In genomic region chr5:141597394-141597793, GRCh38 we compare ENCODE assay signal across 13 cellular contexts. TPM values are rescaled to one million over a fixed set of nuclear protein-coding genes. Genes with fewer than 3 reads are reported as not detected.
DNase-seq lines count a peak whose midpoint lies in the region; ATAC-seq, FAIRE-seq and TF ChIP-seq lines count a peak whose summit lies in the region.
"Had no signal": no experiment of that assay in that cellular context is flagged by ENCODE, and none has a peak within 500 bp of the region (broad histone marks: within the 10 kb centered on the region; RNA-seq: fewer than 3 reads in every experiment).

No MANE protein-coding gene starts in this region.

- no peak overlapping the region for H3K27ac ChIP-seq in CD4-positive, alpha-beta T cell (ENCODE audit: low read depth, low read length)
- H3K27ac ChIP-seq in keratinocyte (ENCODE audit: control insufficient read depth, insufficient read depth, low read length) (peak overlapping the region; percentile 50), caudate nucleus (ENCODE audit: low read depth, low read length) (no peak overlapping the region)
- H3K27ac ChIP-seq: uterus had no signal

- H3K4me3 Mint-ChIP-seq in CD4-positive, alpha-beta T cell = peak overlapping the region; percentile 1
- H3K4me3 Mint-ChIP-seq in T-helper 17 cell = peak overlapping the region; percentile 55
- no peak overlapping the region for H3K4me3 Mint-ChIP-seq in mesothelial cell of epicardium

- POLR2A ChIA-PET in CD4-positive, alpha-beta T cell (lab: Charles Lee) = interaction anchor here (1.0 to 3.5 kb wide), 6 partner anchors 8 to 39 kb away, joined by 4 to 25 read pairs (median 8); partner anchors contain the start of genes DIAPH1, HDAC3 and RELL2
- POLR2A ChIA-PET in HEK293T (lab: Yijun Ruan, JAX) = interaction anchor here (1.6 kb wide), 1 partner anchor 20 kb away, joined by 4 read pairs; no protein-coding TSS in a partner anchor

- H3K4me1 Mint-ChIP-seq in CD4-positive, alpha-beta T cell (ENCODE audit: low read depth) = peaks cover 78% of the 10 kb centered on the region
- H3K4me1 Mint-ChIP-seq in T-helper 17 cell (peaks cover 46% of the 10 kb centered on the region), mesothelial cell of epicardium (no peaks in the 10 kb centered on the region)

- H4K20me1 ChIP-seq in keratinocyte (ENCODE audit: control insufficient read depth, extremely low read depth, insufficient read depth, low read length) = no peaks in the 10 kb centered on the region

- peaks cover 5% of the 10 kb centered on the region for H3K9me3 ChIP-seq in CD4-positive, alpha-beta T cell (ENCODE audit: control insufficient read depth, low read length)
- no peaks in the 10 kb centered on the region for H3K9me3 ChIP-seq in T-helper 17 cell (ENCODE audit: control insufficient read depth, low read length, poor library complexity, severe bottlenecking)
- no peaks in the 10 kb centered on the region for H3K9me3 ChIP-seq in keratinocyte (ENCODE audit: control insufficient read depth, low read depth, low read length)
- H3K9me3 ChIP-seq: uterus had no signal

- peaks cover 86% of the 10 kb centered on the region for H3K79me2 ChIP-seq in keratinocyte (ENCODE audit: control insufficient read depth, insufficient read depth, low read length)

- TF ChIP-seq POLR2A in GM12892 (IDR thresholded peaks at IDR 0.05; ENCODE audit: low read depth, low read length) = no peak

- dilution Hi-C loops in keratinocyte (cut with MboI; ENCODE audit: extremely low pct_ligation_motif_present, low sequenced_read_pairs) = no loop called here

- no peak overlapping the region for H3K4me3 ChIP-seq in keratinocyte (ENCODE audit: control insufficient read depth in 2 of 3, extremely low read depth in 1 of 3, insufficient read depth in 2 of 3, low read depth in 1 of 3, low read length in 3 of 3)
- H3K4me3 ChIP-seq: GM23248, uterus had no signal

- H3K27ac Mint-ChIP-seq in CD4-positive, alpha-beta T cell = peak overlapping the region; percentile 91
- H3K27ac Mint-ChIP-seq in T-helper 17 cell (peak overlapping the region; percentile 96), mesothelial cell of epicardium (no peak overlapping the region)

- no peaks in the 10 kb centered on the region for H3K9me3 Mint-ChIP-seq in CD4-positive, alpha-beta T cell
- H3K9me3 Mint-ChIP-seq in mesothelial cell of epicardium = peaks cover 10% of the 10 kb centered on the region

- no peaks in the 10 kb centered on the region for H3K9me1 ChIP-seq in keratinocyte (ENCODE audit: control insufficient read depth, extremely low read depth, insufficient read depth, low read length)

- no peak for DNase-seq in CD4-positive, alpha-beta T cell
- DNase-seq in GM12892 (ENCODE audit: insufficient read length) (no peak), T-helper 17 cell (no peak), keratinocyte (ENCODE audit: low read depth, low spot score) (no peak), occipital lobe (lab: John Stamatoyannopoulos, UW) (no peak), HEK293T (ENCODE audit: extremely low spot score) (no peak), mesothelial cell of epicardium (ENCODE audit: low spot score in 2 of 2, unreplicated experiment in 2 of 2) (no peak), caudate nucleus (lab: John Stamatoyannopoulos, UW) (no peak)
- DNase-seq: amygdala, DMS79 treated with DMSO at 0.1 percent for 48 hours, GM23248, retina, uterus had no signal

- H3K4me2 ChIP-seq in keratinocyte (ENCODE audit: control insufficient read depth, extremely low read depth, insufficient read depth, low read depth, low read length) = no peak overlapping the region

- CTCF ChIA-PET in CD4-positive, alpha-beta T cell (lab: Charles Lee) = interaction anchor here (1.6 to 8.3 kb wide), 3 partner anchors 19 to 33 kb away, joined by 5 to 79 read pairs (median 11); partner anchors contain the start of gene DIAPH1
- CTCF ChIA-PET in HEK293T (lab: Yijun Ruan, JAX) = interaction anchor here (0.6 to 2.7 kb wide), 3 partner anchors 22 to 547 kb away, joined by 3 to 17 read pairs (median 5); partner anchors contain the start of gene DIAPH1

- peak; percentile 24 for FAIRE-seq in GM12892 (lab: Jason Lieb, UNC)
- no peak for FAIRE-seq in keratinocyte (lab: Jason Lieb, UNC)

- no peak overlapping the region for H2AFZ ChIP-seq in keratinocyte (ENCODE audit: control insufficient read depth, low read length)
- H2AFZ ChIP-seq: GM23248 had no signal

- H3K36me3 Mint-ChIP-seq in CD4-positive, alpha-beta T cell (ENCODE audit: low read depth) = peaks cover 46% of the 10 kb centered on the region
- H3K36me3 Mint-ChIP-seq in T-helper 17 cell (ENCODE audit: low read depth) (peaks cover 2% of the 10 kb centered on the region), mesothelial cell of epicardium (peaks cover 2% of the 10 kb centered on the region)

- peaks cover 2 to 4% of the 10 kb centered on the region in 2 experiments for H3K36me3 ChIP-seq in keratinocyte (ENCODE audit: control insufficient read depth in 2 of 2, extremely low read depth in 1 of 2, insufficient read depth in 2 of 2, low read length in 2 of 2)
- H3K36me3 ChIP-seq: uterus had no signal

- no peak overlapping the region for H3K9ac ChIP-seq in keratinocyte (ENCODE audit: control insufficient read depth, extremely low read depth, insufficient read depth, low read length)
- H3K9ac ChIP-seq: GM23248 had no signal

- TF ChIP-seq CTCF in CD4-positive, alpha-beta T cell (IDR thresholded peaks at IDR 0.05) = no peak
- TF ChIP-seq CTCF in keratinocyte (optimal IDR thresholded peaks at IDR 0.05 in 1 of 3, IDR thresholded peaks at IDR 0.05 in 1 of 3, conservative IDR thresholded peaks at IDR 0.05 in 1 of 3; ENCODE audit: extremely low read depth in 1 of 3, insufficient read depth in 2 of 3, low read length in 3 of 3) (no peak), mesothelial cell of epicardium (IDR thresholded peaks at IDR 0.05; ENCODE audit: unreplicated experiment) (no peak)

- H3K27me3 ChIP-seq in CD4-positive, alpha-beta T cell (ENCODE audit: control insufficient read depth, insufficient read depth, low read length) = no peaks in the 10 kb centered on the region
- no peaks in the 10 kb centered on the region for H3K27me3 ChIP-seq in keratinocyte (ENCODE audit: control insufficient read depth, extremely low read depth, insufficient read depth, low read length)
- H3K27me3 ChIP-seq: uterus had no signal

- intact Hi-C loops in CD4-positive, alpha-beta T cell (cut with DNase I, micrococcal nuclease) = loop anchor here in 1 of 2 experiments (1.0 kb wide), 1 partner anchor 8 kb away; no protein-coding TSS in a partner anchor

- peaks cover 5% of the 10 kb centered on the region for H3K4me1 ChIP-seq in keratinocyte (ENCODE audit: control insufficient read depth, extremely low read depth, insufficient read depth, low read length)
- H3K4me1 ChIP-seq: uterus had no signal

- no peak for ATAC-seq in CD4-positive, alpha-beta T cell (ENCODE audit: poor library complexity)
- no peak for ATAC-seq in T-helper 17 cell

- no peaks in the 10 kb centered on the region for H3K27me3 Mint-ChIP-seq in CD4-positive, alpha-beta T cell
- H3K27me3 Mint-ChIP-seq in T-helper 17 cell (no peaks in the 10 kb centered on the region), mesothelial cell of epicardium (ENCODE audit: low read depth) (no peaks in the 10 kb centered on the region)

RNA-seq across cellular contexts. Expression of gene DIAPH1, which starts 21.4 kb away (rescaled TPM):
- 100 to 1,000 TPM; 159 to 161 TPM for total RNA-seq in CD4-positive, alpha-beta T cell
- 67.3 TPM for polyA plus RNA-seq in GM12892 (2012; ENCODE audit: missing spikeins)
- total RNA-seq in T-helper 17 cell = 100 to 1,000 TPM; 256 to 327 TPM
- polyA plus RNA-seq in keratinocyte = 64.7 to 130 TPM (median 72.0 TPM) in 3 replicates
- polyA plus RNA-seq in keratinocyte (2011; ENCODE audit: low read depth) = 91.7 TPM
- polyA plus RNA-seq in keratinocyte (2011; cell fraction: cytosol; rRNA removed) = 67.7 and 75.4 TPM in 2 replicates
- polyA plus RNA-seq in keratinocyte (2011; cell fraction: nucleus; rRNA removed) = 293 and 301 TPM in 2 replicates
- polyA plus RNA-seq in keratinocyte (2012; ENCODE audit: low replicate concordance) = 95.0 and 130 TPM in 2 replicates
- 205 to 374 TPM (median 259 TPM) in 3 replicates for polyA minus RNA-seq in keratinocyte
- 93.6 TPM for polyA minus RNA-seq in keratinocyte (2011; cell fraction: cytosol; rRNA and poly(A)+ RNA removed)
- 223 and 351 TPM in 2 replicates for polyA minus RNA-seq in keratinocyte (2011; cell fraction: nucleus; rRNA and poly(A)+ RNA removed)
- 18.4 TPM for total RNA-seq in occipital lobe
- total RNA-seq in mesothelial cell of epicardium = 43.0 to 43.9 TPM (median 43.6 TPM) in 3 replicates

RNA-seq across cellular contexts. Expression of gene HDAC3, which starts 39.3 kb away (rescaled TPM):
- 10 to 100 TPM; 51.1 to 52.7 TPM for total RNA-seq in CD4-positive, alpha-beta T cell
- 79.2 TPM for polyA plus RNA-seq in GM12892 (2012; ENCODE audit: missing spikeins)
- 10 to 100 TPM; 67.7 to 79.2 TPM for total RNA-seq in T-helper 17 cell
- polyA plus RNA-seq in keratinocyte = 93.6 to 97.4 TPM (median 96.0 TPM) in 3 replicates
- polyA plus RNA-seq in keratinocyte (2011; ENCODE audit: low read depth) = 55.2 TPM
- polyA plus RNA-seq in keratinocyte (2011; cell fraction: cytosol; rRNA removed) = 86.5 and 89.9 TPM in 2 replicates
- polyA plus RNA-seq in keratinocyte (2011; cell fraction: nucleus; rRNA removed) = 136 and 143 TPM in 2 replicates
- 54.2 and 57.6 TPM in 2 replicates for polyA plus RNA-seq in keratinocyte (2012; ENCODE audit: low replicate concordance)
- polyA minus RNA-seq in keratinocyte = 86.2 to 94.1 TPM (median 89.9 TPM) in 3 replicates
- polyA minus RNA-seq in keratinocyte (2011; cell fraction: cytosol; rRNA and poly(A)+ RNA removed) = 50.8 TPM
- polyA minus RNA-seq in keratinocyte (2011; cell fraction: nucleus; rRNA and poly(A)+ RNA removed) = 24.4 and 41.6 TPM in 2 replicates
- 46.5 TPM for total RNA-seq in occipital lobe
- total RNA-seq in mesothelial cell of epicardium = 96.0 to 108 TPM (median 102 TPM) in 3 replicates

RNA-seq across cellular contexts. Expression of gene RELL2, which starts 39.4 kb away (rescaled TPM):
- total RNA-seq in CD4-positive, alpha-beta T cell = 10 to 100 TPM; 10.9 to 11.4 TPM
- polyA plus RNA-seq in GM12892 (2012; ENCODE audit: missing spikeins) = 3.8 TPM
- total RNA-seq in T-helper 17 cell (10 to 100 TPM; 17.2 to 17.8 TPM), occipital lobe (8.4 TPM), mesothelial cell of epicardium (3.9 to 4.6 TPM (median 4.6 TPM) in 3 replicates)
- 8.9 to 11.1 TPM (median 10.2 TPM) in 3 replicates for polyA plus RNA-seq in keratinocyte
- 3.4 TPM for polyA plus RNA-seq in keratinocyte (2011; ENCODE audit: low read depth)
- polyA plus RNA-seq in keratinocyte (2011; cell fraction: cytosol; rRNA removed) = 5.1 and 8.9 TPM in 2 replicates
- 19.4 and 22.7 TPM in 2 replicates for polyA plus RNA-seq in keratinocyte (2011; cell fraction: nucleus; rRNA removed)
- polyA plus RNA-seq in keratinocyte (2012; ENCODE audit: low replicate concordance) = 4.5 and 8.1 TPM in 2 replicates
- polyA minus RNA-seq in keratinocyte = 4.7 to 16.0 TPM (median 5.3 TPM) in 3 replicates
- polyA minus RNA-seq in keratinocyte (2011; cell fraction: cytosol; rRNA and poly(A)+ RNA removed) = 9.2 TPM
- polyA minus RNA-seq in keratinocyte (2011; cell fraction: nucleus; rRNA and poly(A)+ RNA removed) = 7.0 and 7.4 TPM in 2 replicates

RNA-seq across cellular contexts. Expression of gene FCHSD1, which starts 53.8 kb away (rescaled TPM):
- total RNA-seq in CD4-positive, alpha-beta T cell = 10 to 100 TPM; 79.8 to 86.8 TPM
- 18.6 TPM for polyA plus RNA-seq in GM12892 (2012; ENCODE audit: missing spikeins)
- total RNA-seq in T-helper 17 cell (10 to 100 TPM; 77.6 to 82.2 TPM), occipital lobe (3.0 TPM), mesothelial cell of epicardium (48.6 to 52.0 TPM (median 51.5 TPM) in 3 replicates)
- polyA plus RNA-seq in keratinocyte = 9.7 to 17.1 TPM (median 13.5 TPM) in 3 replicates
- 44.0 TPM for polyA plus RNA-seq in keratinocyte (2011; ENCODE audit: low read depth)
- 3.7 and 6.5 TPM in 2 replicates for polyA plus RNA-seq in keratinocyte (2011; cell fraction: cytosol; rRNA removed)
- 66.6 and 68.3 TPM in 2 replicates for polyA plus RNA-seq in keratinocyte (2011; cell fraction: nucleus; rRNA removed)
- polyA plus RNA-seq in keratinocyte (2012; ENCODE audit: low replicate concordance) = 8.1 and 44.0 TPM in 2 replicates
- polyA minus RNA-seq in keratinocyte = 8.9 to 10.0 TPM (median 9.6 TPM) in 3 replicates
- 8.6 TPM for polyA minus RNA-seq in keratinocyte (2011; cell fraction: cytosol; rRNA and poly(A)+ RNA removed)
- polyA minus RNA-seq in keratinocyte (2011; cell fraction: nucleus; rRNA and poly(A)+ RNA removed) = 14.1 and 23.7 TPM in 2 replicates
